ENCODE assay signal across 18 cellular contexts in the genomic region with DNA sequence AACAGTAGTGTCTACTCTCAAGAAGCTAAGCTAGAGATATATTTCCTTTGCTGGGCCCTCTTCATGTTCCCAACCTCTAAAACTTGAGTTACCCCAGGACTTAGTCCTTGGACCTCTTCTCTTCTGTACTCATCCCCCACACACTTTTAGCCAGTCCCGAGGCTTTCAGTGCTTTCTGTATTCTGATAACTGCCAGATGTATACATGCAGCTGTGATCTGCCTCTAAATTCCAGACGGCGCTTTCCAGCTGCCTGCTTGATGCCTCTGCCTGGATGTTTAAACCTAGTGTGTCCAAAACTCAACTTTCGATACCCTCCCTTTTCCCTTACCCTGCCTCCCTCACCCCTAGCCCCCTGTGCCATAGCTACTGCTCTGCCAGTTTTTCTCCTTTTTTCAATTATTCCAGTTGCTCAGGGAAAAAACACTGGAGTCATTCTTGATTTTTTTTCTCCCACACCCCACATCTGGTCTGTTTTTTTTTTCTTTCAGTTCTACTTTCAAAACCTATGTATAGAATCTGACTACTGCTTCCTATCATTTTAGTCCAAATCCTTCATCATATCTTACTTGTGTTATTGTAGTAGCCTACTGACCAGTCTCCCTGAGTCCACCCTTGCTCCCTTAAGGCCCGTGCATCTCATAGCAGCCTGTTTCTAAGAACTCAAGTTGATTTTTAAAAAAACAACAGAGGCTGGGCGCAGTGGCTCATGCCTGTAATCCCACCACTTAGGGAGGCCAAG. TPM values are rescaled to one million over a fixed set of nuclear protein-coding genes. Genes with fewer than 3 reads are reported as not detected.
DNase-seq lines count a peak whose midpoint lies in the region; ATAC-seq, FAIRE-seq and TF ChIP-seq lines count a peak whose summit lies in the region.
"Had no signal": no experiment of that assay in that cellular context is flagged by ENCODE, and none has a peak within 500 bp of the region (broad histone marks: within the 10 kb centered on the region; RNA-seq: fewer than 3 reads in every experiment).

No MANE protein-coding gene starts in this region.

- 57 to 62% (median 60%) methylated on average over 6 of the region's 6 CpGs for WGBS in small intestine, 3 donors

- H3K27ac ChIP-seq in small intestine (ENCODE audit: low read depth in 1 of 2, low read length in 1 of 2) = peak overlapping the region; percentile 37 to 64
- H3K27ac ChIP-seq: ascending aorta; BLaER1 treated with 17β-estradiol and CSF1 and Interleukin-3, amounts not matched to agents 10 nM and 100 nM; testis had no signal

- DNase-seq in DMS 273 (lab: John Stamatoyannopoulos, UW; ENCODE audit: unreplicated experiment) (peak; percentile 3), DMS 273 treated with DMSO at 0.1 percent for 48 hours (lab: John Stamatoyannopoulos, UW) (no peak), MV-4-11 (lab: John Stamatoyannopoulos, UW) (peak; percentile 30), globus pallidus (ENCODE audit: low spot score) (peak; percentile 5), small intestine (no peak), omental fat pad (ENCODE audit: low spot score) (no peak), HCEC 1CT (no peak), NCI-H446 (lab: John Stamatoyannopoulos, UW) (no peak)
- DNase-seq: 8988T; activated CD4-positive, alpha-beta T cell treated with anti-CD3 and anti-CD28 coated beads for 48 hours; activated naive CD4-positive, alpha-beta T cell; left cardiac atrium; stimulated activated CD4-positive, alpha-beta T cell treated with anti-CD3 and anti-CD28 coated beads, Interleukin-4, amount 100 ng/mL, for 4 hours; stimulated activated CD8-positive, alpha-beta memory T cell treated with anti-CD3 and anti-CD28 coated beads, Interleukin-4, amount 100 ng/mL, for 48 hours; testis had no signal

- no peak overlapping the region for H3K4me3 ChIP-seq in small intestine (ENCODE audit: low read depth in 1 of 2, low read length in 2 of 2)
- H3K4me3 ChIP-seq: ascending aorta; BLaER1 treated with 17β-estradiol and CSF1 and Interleukin-3, amounts not matched to agents 10 nM and 100 nM; HAP-1; testis had no signal

- no peak for ATAC-seq in omental fat pad (ENCODE audit: low FRiP score)
- ATAC-seq: left cardiac atrium had no signal

- no peaks in the 10 kb centered on the region for H3K9me3 ChIP-seq in small intestine (ENCODE audit: control insufficient read depth, low read depth)
- H3K9me3 ChIP-seq: ascending aorta, HAP-1, testis had no signal

- no peaks in the 10 kb centered on the region for H3K36me3 ChIP-seq in small intestine (ENCODE audit: control insufficient read depth in 2 of 2, insufficient read depth in 2 of 2, low read length in 2 of 2)

- H3K27me3 ChIP-seq in small intestine (ENCODE audit: control insufficient read depth in 2 of 2, insufficient read depth in 2 of 2, low read length in 2 of 2) = no peaks in the 10 kb centered on the region
- H3K27me3 ChIP-seq: ascending aorta; BLaER1 treated with 17β-estradiol and CSF1 and Interleukin-3, amounts not matched to agents 10 nM and 100 nM; testis had no signal

- FAIRE-seq in small intestine (lab: Jason Lieb, UNC) = no peak

- H3K4me1 ChIP-seq in small intestine (ENCODE audit: control insufficient read depth in 2 of 2, insufficient read depth in 1 of 2, low read depth in 1 of 2, low read length in 1 of 2) = no peaks in the 10 kb centered on the region

- no peak for TF ChIP-seq CTCF in omental fat pad (IDR thresholded peaks at IDR 0.05)

RNA-seq across cellular contexts. Expression of a gene that starts 33.0 kb away (rescaled TPM):
- polyA plus RNA-seq in small intestine = under 1 TPM in 1 of 3 donors, not detected in 2; 0.21 TPM
- total RNA-seq in omental fat pad = 1 to 10 TPM in 2 of 4 donors, under 1 TPM in 2; 0.48 to 1.5 (median 1.0) TPM
- total RNA-seq: ascending aorta had no signal

RNA-seq across cellular contexts. Expression of a gene that starts 44.2 kb away (rescaled TPM):
- 1 to 10 TPM; 3.1 to 4.8 (median 3.2) TPM for polyA plus RNA-seq in small intestine
- 10 to 100 TPM; 14.1 to 38.6 (median 16.4) TPM for total RNA-seq in omental fat pad

Comparison
In these comparisons a context has a peak if more than half of its experiments do, and no peak if none do; other contexts are left out.
1. DNase-seq: peak in DMS 273 (single experiment), MV-4-11 (single experiment) and globus pallidus (single experiment); none in DMS 273 treated with DMSO at 0.1 percent for 48 hours (single experiment), small intestine (single experiment), omental fat pad (single experiment), HCEC 1CT (single experiment) and NCI-H446 (0 of 2).